In genomic region chr6:139355777-139356445, GRCh38 we compare ENCODE assay signal across 35 cellular contexts.
"Had no signal": no experiment of that assay in that cellular context is flagged by ENCODE, and none has a peak within 500 bp of the region (broad histone marks: within the 10 kb centered on the region; RNA-seq: fewer than 3 reads in every experiment).

No MANE protein-coding gene starts in this region.

- H2AFZ ChIP-seq: PC-9 had no signal

- H3K27ac ChIP-seq: PC-9, RWPE1, VCaP had no signal

- H3K27me3 ChIP-seq: MG63 had no signal

- ATAC-seq: activated CD8-positive, alpha-beta memory T cell treated with anti-CD3 and anti-CD28 coated beads, Interleukin-2, amount 10 ng/mL, durations not matched to agents 7 days and 5 days; Right ventricle myocardium inferior had no signal

- DNase-seq: activated B cell treated with CpG ODN at 0.5 μM for 24 hours; activated CD4-positive, alpha-beta memory T cell treated with anti-CD3 and anti-CD28 coated beads, Interleukin-2, amount 10 ng/mL, durations not matched to agents 7 days and 5 days; activated CD4-positive, alpha-beta T cell treated with anti-CD3 and anti-CD28 coated beads for 1 hour; activated CD4-positive, alpha-beta T cell treated with anti-CD3 and anti-CD28 coated beads for 48 hours; activated CD8-positive, alpha-beta memory T cell treated with anti-CD3 and anti-CD28 coated beads for 24 hours; activated CD8-positive, alpha-beta memory T cell treated with anti-CD3 and anti-CD28 coated beads, Interleukin-2, amount 10 ng/mL, durations not matched to agents 7 days and 5 days; activated CD8-positive, alpha-beta memory T cell treated with anti-CD3 and anti-CD28 coated beads, Interleukin-2, amount 50 U/mL, for 48 hours; activated effector memory CD4-positive, alpha-beta T cell treated with Interleukin-2 at 50 U/mL for 16 hours; activated naive CD4-positive, alpha-beta T cell treated with anti-CD3 and anti-CD28 coated beads, Interleukin-2, amount 10 ng/mL, durations not matched to agents 7 days and 5 days; activated naive CD8-positive, alpha-beta T cell treated with anti-CD3 and anti-CD28 coated beads, Interleukin-2, amount 50 U/mL, for 24 hours; activated T-cell treated with anti-CD3 and anti-CD28 coated beads, Interleukin-2, amount 50 U/mL, for 48 hours; anterior cingulate cortex; caudate nucleus; Kasumi-1; KG1; MG63; NCI-H1048; NCI-H1105 treated with DMSO at 0.1 percent for 48 hours; NCI-H1436 treated with DMSO at 0.1 percent for 48 hours; NCI-H1694 treated with DMSO at 0.1 percent for 48 hours; NCI-H2029; NCI-H2227 treated with DMSO at 0.1 percent for 48 hours; NCI-H446; NCI-H510A treated with DMSO at 0.1 percent for 48 hours; NCI-H748 treated with DMSO at 0.1 percent for 48 hours; NK-92 treated with Interleukin-12 subunit alpha and Interleukin-12 subunit beta, amount 100 ng/mL, for 24 hours; PC-9; SIG-M5; SW 1271; T-helper 1 cell; T-helper 2 cell; T-helper 9 cell had no signal

- H3K4me3 ChIP-seq: MG63, PC-9 had no signal

- H3K36me3 ChIP-seq: MG63 had no signal

- H3K4me2 ChIP-seq: PC-9 had no signal

- H3K9me3 ChIP-seq: MG63 had no signal
